In genomic region chr18:50401888-50402287, GRCh38 we compare ENCODE assay signal across 9 cellular contexts. TPM values are rescaled to one million over a fixed set of nuclear protein-coding genes. Genes with fewer than 3 reads are reported as not detected.
DNase-seq lines count a peak whose midpoint lies in the region; ATAC-seq, FAIRE-seq and TF ChIP-seq lines count a peak whose summit lies in the region.
"Had no signal": no experiment of that assay in that cellular context is flagged by ENCODE, and none has a peak within 500 bp of the region (broad histone marks: within the 10 kb centered on the region; RNA-seq: fewer than 3 reads in every experiment).

No MANE protein-coding gene starts in this region.

- TF ChIP-seq CTCF in astrocyte of the cerebellum (IDR thresholded peaks at IDR 0.05; ENCODE audit: low read depth, low read length, missing control alignments) (no peak), lung (IDR thresholded peaks at IDR 0.05; ENCODE audit: control extremely low read depth, extremely low read depth) (no peak)

- no peak for TF ChIP-seq POLR2A in GM12892 (IDR thresholded peaks at IDR 0.05; ENCODE audit: low read depth, low read length)

- in situ Hi-C loops in astrocyte of the cerebellum (cut with HindIII; ENCODE audit: low sequenced_read_pairs): no loop called here

- DNase-seq in DMS53 (lab: John Stamatoyannopoulos, UW): peak; percentile 97
- peak; percentile 63 for DNase-seq in LoVo (ENCODE audit: low spot score)
- DNase-seq in astrocyte of the cerebellum (ENCODE audit: low read depth): peak; percentile 1
- DNase-seq in lung (ENCODE audit: low spot score): peak; percentile 49
- DNase-seq in dedifferentiated amniotic fluid mesenchymal stem cell (ENCODE audit: extremely low spot score): no peak
- DNase-seq in HTR-8/SVneo (ENCODE audit: insufficient read length, low spot score): no peak
- DNase-seq in GM12892 (ENCODE audit: insufficient read length): no peak

- no peaks in the 10 kb centered on the region for H3K27me3 ChIP-seq in lung (ENCODE audit: control insufficient read depth, insufficient read depth)

- H3K36me3 ChIP-seq in lung (ENCODE audit: control insufficient read depth in 2 of 2, insufficient read depth in 2 of 2, low read length in 2 of 2): no peaks in the 10 kb centered on the region

- peaks cover 0 to 5% of the 10 kb centered on the region in 2 donors for H3K9me3 ChIP-seq in lung (ENCODE audit: control insufficient read depth in 2 of 2, insufficient read depth in 1 of 2, low read length in 1 of 2)

- no peak overlapping the region for H3K4me3 ChIP-seq in astrocyte of the cerebellum (ENCODE audit: low read depth, low read length)
- H3K4me3 ChIP-seq in lung: no peak overlapping the region

- 14 to 19% methylated on average over 21 of the region's 21 CpGs for WGBS in lung, 2 donors

- no peak overlapping the region for H3K27ac ChIP-seq in lung (ENCODE audit: low read depth in 1 of 2, low read length in 1 of 2)

- no peak for FAIRE-seq in HTR-8/SVneo (lab: Jason Lieb, UNC)
- no peak for FAIRE-seq in GM12892 (lab: Jason Lieb, UNC)
- FAIRE-seq: GM18507 had no signal

- H3K4me1 ChIP-seq in lung (ENCODE audit: control insufficient read depth in 2 of 2, insufficient read depth in 2 of 2, low read length in 2 of 2): peaks cover 0 to 2% of the 10 kb centered on the region in 2 donors

- ATAC-seq in lung (ENCODE audit: insufficient read depth, low FRiP score) (no peak), GM18867 (IDR thresholded peaks at IDR 0.05; ENCODE audit: unreplicated experiment) (no peak)

RNA-seq across cellular contexts. Expression of gene SKA1, which starts 27.0 kb away (rescaled TPM):
- 1 to 10 TPM in 1 of 2 donors, under 1 TPM in 1; 0.49 to 1.3 TPM for total RNA-seq in lung
- under 1 TPM; 0.52 to 0.57 TPM for polyA plus RNA-seq in lung
- 17.2 TPM for polyA plus RNA-seq in GM12892 (2012; ENCODE audit: missing spikeins)

Comparison
In these comparisons a context has a peak if more than half of its experiments do, and no peak if none do; other contexts are left out.
1. DNase-seq: peak in DMS53 (single experiment), LoVo (single experiment), astrocyte of the cerebellum (single experiment) and lung (single experiment); none in dedifferentiated amniotic fluid mesenchymal stem cell (single experiment), HTR-8/SVneo (single experiment) and GM12892 (single experiment).